In genomic region chr1:228245111-228245510, GRCh38 we compare ENCODE assay signal across 31 cellular contexts.
"Had no signal": no experiment of that assay in that cellular context is flagged by ENCODE, and none has a peak within 500 bp of the region (broad histone marks: within the 10 kb centered on the region; RNA-seq: fewer than 3 reads in every experiment).

No MANE protein-coding gene starts in this region.

- H3K4me3 ChIP-seq: Peyer's patch had no signal

- H3K27me3 ChIP-seq: brain microvascular endothelial cell, Peyer's patch had no signal

- H3K36me3 ChIP-seq: brain microvascular endothelial cell, WERI-Rb-1 had no signal

- H3K4me3 Mint-ChIP-seq: activated CD4-positive, alpha-beta memory T cell treated with anti-CD3 and anti-CD28 coated beads, Interleukin-2, amount 10 ng/mL, durations not matched to agents 7 days and 5 days; activated CD8-positive, alpha-beta memory T cell treated with anti-CD3 and anti-CD28 coated beads, Interleukin-2, amount 10 ng/mL, durations not matched to agents 7 days and 5 days; activated naive CD4-positive, alpha-beta T cell treated with anti-CD3 and anti-CD28 coated beads, Interleukin-2, amount 10 ng/mL, durations not matched to agents 7 days and 5 days; activated naive CD8-positive, alpha-beta T cell treated with anti-CD3 and anti-CD28 coated beads for 36 hours had no signal

- DNase-seq: activated CD4-positive, alpha-beta memory T cell treated with anti-CD3 and anti-CD28 coated beads, Interleukin-2, amount 10 ng/mL, durations not matched to agents 7 days and 5 days; activated CD4-positive, alpha-beta T cell treated with anti-CD3 and anti-CD28 coated beads for 1 hour; activated CD4-positive, alpha-beta T cell treated with anti-CD3 and anti-CD28 coated beads for 48 hours; activated CD4-positive, CD25-positive, alpha-beta regulatory T cell; activated CD8-positive, alpha-beta memory T cell treated with anti-CD3 and anti-CD28 coated beads for 24 hours; activated CD8-positive, alpha-beta memory T cell treated with anti-CD3 and anti-CD28 coated beads, Interleukin-2, amount 10 ng/mL, durations not matched to agents 7 days and 5 days; activated CD8-positive, alpha-beta memory T cell treated with anti-CD3 and anti-CD28 coated beads, Interleukin-2, amount 50 U/mL, for 48 hours; activated effector memory CD4-positive, alpha-beta T cell treated with Interleukin-2 at 50 U/mL for 16 hours; activated naive CD4-positive, alpha-beta T cell treated with anti-CD3 and anti-CD28 coated beads, Interleukin-2, amount 10 ng/mL, durations not matched to agents 7 days and 5 days; activated naive CD8-positive, alpha-beta T cell treated with anti-CD3 and anti-CD28 coated beads for 36 hours; activated T-cell treated with anti-CD3 and anti-CD28 coated beads, Interleukin-2, amount 50 U/mL, for 48 hours; amniotic stem cell; aorta; brain microvascular endothelial cell; central memory CD4-positive, alpha-beta T cell; NCI-H1105; NCI-H1417 treated with DMSO at 0.1 percent for 48 hours; NCI-H187 treated with DMSO at 0.1 percent for 48 hours; NCI-H2081; NCI-H226; NCI-H446 treated with DMSO at 0.1 percent for 48 hours; NCI-H524; Peyer's patch; SIG-M5; T-helper 1 cell; T-helper 2 cell; T-helper 9 cell; WERI-Rb-1 had no signal

- H3K4me1 ChIP-seq: Peyer's patch had no signal

- H3K4me1 Mint-ChIP-seq: activated CD4-positive, alpha-beta memory T cell treated with anti-CD3 and anti-CD28 coated beads, Interleukin-2, amount 10 ng/mL, durations not matched to agents 7 days and 5 days; activated CD8-positive, alpha-beta memory T cell treated with anti-CD3 and anti-CD28 coated beads, Interleukin-2, amount 10 ng/mL, durations not matched to agents 7 days and 5 days had no signal

- H3K27me3 Mint-ChIP-seq: activated CD4-positive, alpha-beta memory T cell treated with anti-CD3 and anti-CD28 coated beads, Interleukin-2, amount 10 ng/mL, durations not matched to agents 7 days and 5 days; activated CD8-positive, alpha-beta memory T cell treated with anti-CD3 and anti-CD28 coated beads, Interleukin-2, amount 10 ng/mL, durations not matched to agents 7 days and 5 days; activated naive CD4-positive, alpha-beta T cell treated with anti-CD3 and anti-CD28 coated beads, Interleukin-2, amount 10 ng/mL, durations not matched to agents 7 days and 5 days; activated naive CD8-positive, alpha-beta T cell treated with anti-CD3 and anti-CD28 coated beads for 36 hours had no signal

- ATAC-seq: activated CD8-positive, alpha-beta memory T cell treated with anti-CD3 and anti-CD28 coated beads, Interleukin-2, amount 10 ng/mL, durations not matched to agents 7 days and 5 days; Right ventricle myocardium inferior; SK-N-SH treated with all-trans-retinoic acid at 6 μM for 48 hours had no signal

- H3K27ac ChIP-seq: brain microvascular endothelial cell, Peyer's patch, RWPE1, WERI-Rb-1 had no signal

- H3K27ac Mint-ChIP-seq: activated CD4-positive, alpha-beta memory T cell treated with anti-CD3 and anti-CD28 coated beads, Interleukin-2, amount 10 ng/mL, durations not matched to agents 7 days and 5 days; activated CD8-positive, alpha-beta memory T cell treated with anti-CD3 and anti-CD28 coated beads, Interleukin-2, amount 10 ng/mL, durations not matched to agents 7 days and 5 days; activated naive CD4-positive, alpha-beta T cell treated with anti-CD3 and anti-CD28 coated beads, Interleukin-2, amount 10 ng/mL, durations not matched to agents 7 days and 5 days; activated naive CD8-positive, alpha-beta T cell treated with anti-CD3 and anti-CD28 coated beads for 36 hours had no signal
